9 cellular contexts compared by ENCODE assay signal in the genomic region with DNA sequence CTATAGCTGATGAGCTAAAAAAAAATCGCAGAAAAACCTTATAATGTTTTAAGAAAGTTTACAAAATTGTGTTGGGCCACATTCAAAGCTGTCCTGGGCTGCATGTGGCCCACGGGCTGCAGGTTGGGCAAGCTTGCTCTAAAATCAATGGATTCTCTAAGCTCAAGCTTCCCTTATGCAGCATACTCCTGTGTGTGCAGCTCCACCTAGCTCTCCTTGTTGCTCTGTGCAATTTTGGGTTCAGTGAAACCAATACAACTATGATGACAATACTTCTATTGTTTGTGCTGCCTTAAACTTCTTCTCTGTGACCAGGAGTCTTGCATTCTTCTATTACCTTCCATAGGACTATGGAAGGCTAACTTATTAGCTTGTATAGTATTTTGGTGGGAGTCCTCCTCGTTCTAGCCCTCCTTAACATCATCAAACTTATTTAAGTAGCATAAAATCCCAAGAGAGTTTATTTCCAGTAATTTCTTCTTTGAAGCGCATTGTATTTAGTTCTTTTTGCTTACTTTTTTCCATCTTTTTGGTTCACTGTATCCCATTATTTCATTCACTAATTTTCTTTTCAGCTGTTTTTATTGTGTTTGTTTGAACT.
DNase-seq lines count a peak whose midpoint lies in the region; ATAC-seq and TF ChIP-seq lines count a peak whose summit lies in the region.
"Had no signal": no experiment of that assay in that cellular context is flagged by ENCODE, and none has a peak within 500 bp of the region (broad histone marks: within the 10 kb centered on the region; RNA-seq: fewer than 3 reads in every experiment).

No MANE protein-coding gene starts in this region.

- TF ChIP-seq CTCF in smooth muscle cell (IDR thresholded peaks at IDR 0.05; ENCODE audit: borderline replicate concordance, insufficient read depth, poor library complexity, severe bottlenecking): peak; percentile 22
- TF ChIP-seq CTCF in transverse colon (IDR thresholded peaks at IDR 0.05): peak in 2 of 5 experiments; percentile 8 to 10
- TF ChIP-seq CTCF in nephron progenitor cell (IDR thresholded peaks at IDR 0.05): no peak

- in situ Hi-C loops in transverse colon (cut with MboI; ENCODE audit: low pct_ligation_motif_present in 1 of 4, low pct_unique_long_range_greater_than_20kb in 1 of 4, low sequenced_read_pairs in 3 of 4): no loop called here

- H3K9me3 ChIP-seq in smooth muscle cell (replicated peaks; ENCODE audit: low read depth): no peaks in the 10 kb centered on the region
- no peaks in the 10 kb centered on the region for H3K9me3 ChIP-seq in transverse colon

- WGBS in smooth muscle cell (ENCODE audit: low lambda C conversion rate): 62% methylated on average over 4 of the region's 4 CpGs
- 40 to 71% methylated on average over 3 to 4 of the region's 4 CpGs for WGBS in transverse colon (ENCODE audit: low coverage in 1 of 2), 2 donors

- H3K4me3 Mint-ChIP-seq in activated naive CD8-positive, alpha-beta T cell treated with anti-CD3 and anti-CD28 coated beads, Interleukin-2, amount 50 U/mL, for 24 hours: no peak overlapping the region
- H3K4me3 Mint-ChIP-seq in activated naive CD8-positive, alpha-beta T cell treated with anti-CD3 and anti-CD28 coated beads for 36 hours: no peak overlapping the region
- no peak overlapping the region for H3K4me3 Mint-ChIP-seq in nephron progenitor cell
- H3K4me3 Mint-ChIP-seq: activated naive CD8-positive, alpha-beta T cell treated with anti-CD3 and anti-CD28 coated beads, Interleukin-2, amount 10 ng/mL, durations not matched to agents 7 days and 5 days had no signal

- H2AFZ ChIP-seq in smooth muscle cell (ENCODE audit: low read depth): no peak overlapping the region

- TF ChIP-seq POLR2A in transverse colon (IDR thresholded peaks at IDR 0.05): no peak

- H3K36me3 ChIP-seq in smooth muscle cell (ENCODE audit: low read depth) (no peaks in the 10 kb centered on the region), transverse colon (no peaks in the 10 kb centered on the region)

- H3K27ac ChIP-seq in epithelial cell of prostate (no peak overlapping the region), smooth muscle cell (ENCODE audit: low read depth) (no peak overlapping the region), transverse colon (no peak overlapping the region)

- no peak overlapping the region for H3K4me2 ChIP-seq in smooth muscle cell

- no peak overlapping the region for H3K27ac Mint-ChIP-seq in activated naive CD8-positive, alpha-beta T cell treated with anti-CD3 and anti-CD28 coated beads, Interleukin-2, amount 50 U/mL, for 24 hours
- no peak overlapping the region for H3K27ac Mint-ChIP-seq in activated naive CD8-positive, alpha-beta T cell treated with anti-CD3 and anti-CD28 coated beads for 36 hours
- H3K27ac Mint-ChIP-seq in nephron progenitor cell: no peak overlapping the region
- H3K27ac Mint-ChIP-seq: activated naive CD8-positive, alpha-beta T cell treated with anti-CD3 and anti-CD28 coated beads, Interleukin-2, amount 10 ng/mL, durations not matched to agents 7 days and 5 days had no signal

- no peaks in the 10 kb centered on the region for H3K79me2 ChIP-seq in smooth muscle cell (ENCODE audit: low read depth)

- H3K27me3 Mint-ChIP-seq in activated naive CD8-positive, alpha-beta T cell treated with anti-CD3 and anti-CD28 coated beads, Interleukin-2, amount 50 U/mL, for 24 hours: no peaks in the 10 kb centered on the region
- no peaks in the 10 kb centered on the region for H3K27me3 Mint-ChIP-seq in activated naive CD8-positive, alpha-beta T cell treated with anti-CD3 and anti-CD28 coated beads for 36 hours
- peaks cover 4% of the 10 kb centered on the region for H3K27me3 Mint-ChIP-seq in nephron progenitor cell (ENCODE audit: low read depth, poor library complexity)
- H3K27me3 Mint-ChIP-seq: activated naive CD8-positive, alpha-beta T cell treated with anti-CD3 and anti-CD28 coated beads, Interleukin-2, amount 10 ng/mL, durations not matched to agents 7 days and 5 days had no signal

- no peak for DNase-seq in activated naive CD8-positive, alpha-beta T cell treated with anti-CD3 and anti-CD28 coated beads, Interleukin-2, amount 50 U/mL, for 24 hours
- DNase-seq in activated naive CD8-positive, alpha-beta T cell treated with anti-CD3 and anti-CD28 coated beads for 36 hours: no peak
- DNase-seq in NCI-H82 (lab: John Stamatoyannopoulos, UW) (peak; percentile 62), epithelial cell of prostate (ENCODE audit: low read depth, low spot score) (peak; percentile 18), smooth muscle cell (lab: John Stamatoyannopoulos, UW; ENCODE audit: unreplicated experiment) (no peak), transverse colon (no peak), nephron progenitor cell (no peak)
- DNase-seq: activated naive CD8-positive, alpha-beta T cell treated with anti-CD3 and anti-CD28 coated beads, Interleukin-2, amount 10 ng/mL, durations not matched to agents 7 days and 5 days had no signal

- H4K20me1 ChIP-seq in smooth muscle cell (ENCODE audit: low read depth): no peaks in the 10 kb centered on the region

- no peak for TF ChIP-seq EP300 in transverse colon (IDR thresholded peaks at IDR 0.05; ENCODE audit: low read depth)

- H3K36me3 Mint-ChIP-seq in activated naive CD8-positive, alpha-beta T cell treated with anti-CD3 and anti-CD28 coated beads, Interleukin-2, amount 50 U/mL, for 24 hours (ENCODE audit: low read depth): no peaks in the 10 kb centered on the region
- no peaks in the 10 kb centered on the region for H3K36me3 Mint-ChIP-seq in activated naive CD8-positive, alpha-beta T cell treated with anti-CD3 and anti-CD28 coated beads for 36 hours
- H3K36me3 Mint-ChIP-seq in nephron progenitor cell (ENCODE audit: low read depth): no peaks in the 10 kb centered on the region
- H3K36me3 Mint-ChIP-seq: activated naive CD8-positive, alpha-beta T cell treated with anti-CD3 and anti-CD28 coated beads, Interleukin-2, amount 10 ng/mL, durations not matched to agents 7 days and 5 days had no signal

- H3F3A ChIP-seq in smooth muscle cell (ENCODE audit: low read depth): no peaks in the 10 kb centered on the region

- H3K4me3 ChIP-seq in smooth muscle cell (no peak overlapping the region), transverse colon (no peak overlapping the region)

- H3K4me1 ChIP-seq in smooth muscle cell (ENCODE audit: low read depth): no peaks in the 10 kb centered on the region
- no peaks in the 10 kb centered on the region for H3K4me1 ChIP-seq in transverse colon

- H3K27me3 ChIP-seq in smooth muscle cell (ENCODE audit: low read depth) (no peaks in the 10 kb centered on the region), transverse colon (no peaks in the 10 kb centered on the region)

- no peak overlapping the region for H3K9ac ChIP-seq in smooth muscle cell (ENCODE audit: low read depth)

- no peaks in the 10 kb centered on the region for H3K4me1 Mint-ChIP-seq in activated naive CD8-positive, alpha-beta T cell treated with anti-CD3 and anti-CD28 coated beads, Interleukin-2, amount 50 U/mL, for 24 hours
- H3K4me1 Mint-ChIP-seq in activated naive CD8-positive, alpha-beta T cell treated with anti-CD3 and anti-CD28 coated beads for 36 hours: no peaks in the 10 kb centered on the region
- H3K4me1 Mint-ChIP-seq in nephron progenitor cell: peaks cover 5% of the 10 kb centered on the region
- H3K4me1 Mint-ChIP-seq: activated naive CD8-positive, alpha-beta T cell treated with anti-CD3 and anti-CD28 coated beads, Interleukin-2, amount 10 ng/mL, durations not matched to agents 7 days and 5 days had no signal

- ATAC-seq in activated naive CD8-positive, alpha-beta T cell treated with anti-CD3 and anti-CD28 coated beads, Interleukin-2, amount 50 U/mL, for 24 hours: peak; percentile 52
- peak; percentile 72 for ATAC-seq in HG02623 (IDR thresholded peaks at IDR 0.05; ENCODE audit: unreplicated experiment)

- no peaks in the 10 kb centered on the region for H3K9me3 Mint-ChIP-seq in activated naive CD8-positive, alpha-beta T cell treated with anti-CD3 and anti-CD28 coated beads, Interleukin-2, amount 50 U/mL, for 24 hours
- no peaks in the 10 kb centered on the region for H3K9me3 Mint-ChIP-seq in activated naive CD8-positive, alpha-beta T cell treated with anti-CD3 and anti-CD28 coated beads for 36 hours
- no peaks in the 10 kb centered on the region for H3K9me3 Mint-ChIP-seq in nephron progenitor cell

- intact Hi-C loops in transverse colon (cut with DNase I; ENCODE audit: low total_unique reads): no loop called here

Comparison
In these comparisons a context has a peak if more than half of its experiments do, and no peak if none do; other contexts are left out.
1. DNase-seq: peak in NCI-H82 (single experiment) and epithelial cell of prostate (single experiment); none in activated naive CD8-positive, alpha-beta T cell treated with anti-CD3 and anti-CD28 coated beads, Interleukin-2, amount 50 U/mL, for 24 hours (single experiment), activated naive CD8-positive, alpha-beta T cell treated with anti-CD3 and anti-CD28 coated beads for 36 hours (single experiment), smooth muscle cell (single experiment), transverse colon (single experiment) and nephron progenitor cell (single experiment).